ENCODE assay signal across 21 cellular contexts in genomic region chr5:158616707-158617106, GRCh38.
DNase-seq lines count a peak whose midpoint lies in the region; ATAC-seq, FAIRE-seq and TF ChIP-seq lines count a peak whose summit lies in the region.
"Had no signal": no experiment of that assay in that cellular context is flagged by ENCODE, and none has a peak within 500 bp of the region (broad histone marks: within the 10 kb centered on the region; RNA-seq: fewer than 3 reads in every experiment).

No MANE protein-coding gene starts in this region.

- DNase-seq in GM12891 (ENCODE audit: insufficient read length, low spot score) (no peak), adipocyte (ENCODE audit: low read depth) (peak; percentile 36), foreskin melanocyte (peak; percentile 19), NOMO-1 (lab: John Stamatoyannopoulos, UW; ENCODE audit: unreplicated experiment in 2 of 2) (no peak), lower lobe of right lung (no peak), thyroid gland (no peak)
- DNase-seq: AML-193; BE2C; CD4-positive, alpha-beta T cell; CD8-positive, alpha-beta memory T cell; DMS 273 treated with DMSO at 0.1 percent for 48 hours; DMS79; EL; GDM1; H7; HCEC 1CT had no signal

- H3K4me1 ChIP-seq in adipocyte (ENCODE audit: control insufficient read depth, insufficient read depth, low read length) (peaks cover 11% of the 10 kb centered on the region), lower lobe of right lung (no peaks in the 10 kb centered on the region), thyroid gland (peaks cover 15% of the 10 kb centered on the region in 2 donors)

- no peak overlapping the region for H3K9ac ChIP-seq in adipocyte (ENCODE audit: low read length)
- H3K9ac ChIP-seq: BLaER1 treated with 17β-estradiol and CSF1 and Interleukin-3, amounts not matched to agents 10 nM and 100 nM had no signal

- H3K27me3 ChIP-seq in adipocyte (replicated peaks; ENCODE audit: control insufficient read depth, insufficient read depth, low read length) (no peaks in the 10 kb centered on the region), lower lobe of right lung (ENCODE audit: low read depth) (no peaks in the 10 kb centered on the region), thyroid gland (no peaks in the 10 kb centered on the region)
- H3K27me3 ChIP-seq: BE2C; BLaER1 treated with 17β-estradiol and CSF1 and Interleukin-3, amounts not matched to agents 10 nM and 100 nM had no signal

- intact Hi-C loops in lower lobe of right lung (cut with DNase I) (no loop called here), thyroid gland (cut with DNase I) (no loop called here)

- TF ChIP-seq POLR2A in GM12891 (IDR thresholded peaks at IDR 0.05; ENCODE audit: low read depth, low read length) (no peak), thyroid gland (IDR thresholded peaks at IDR 0.05) (no peak)

- H3K27ac ChIP-seq in lower lobe of right lung (no peak overlapping the region), thyroid gland (no peak overlapping the region)
- H3K27ac ChIP-seq: BLaER1 treated with 17β-estradiol and CSF1 and Interleukin-3, amounts not matched to agents 10 nM and 100 nM had no signal

- FAIRE-seq in GM12891 (lab: Jason Lieb, UNC) = no peak
- FAIRE-seq: D721Med, GM12892, H1 had no signal

- ATAC-seq in GM18870 (IDR thresholded peaks at IDR 0.05; ENCODE audit: unreplicated experiment) (no peak), lower lobe of right lung (no peak)

- no peak overlapping the region for H3K4me3 ChIP-seq in adipocyte (ENCODE audit: low read length)
- H3K4me3 ChIP-seq in lower lobe of right lung = no peak overlapping the region
- no peak overlapping the region for H3K4me3 ChIP-seq in thyroid gland (replicated peaks in 1 of 3)
- H3K4me3 ChIP-seq: BLaER1 treated with 17β-estradiol and CSF1 and Interleukin-3, amounts not matched to agents 10 nM and 100 nM had no signal

- no peaks in the 10 kb centered on the region for H3K36me3 ChIP-seq in adipocyte (ENCODE audit: control insufficient read depth, insufficient read depth, low read length, severe bottlenecking)
- no peaks in the 10 kb centered on the region for H3K36me3 ChIP-seq in lower lobe of right lung
- H3K36me3 ChIP-seq in thyroid gland = no peaks in the 10 kb centered on the region
- H3K36me3 ChIP-seq: BE2C; BLaER1 treated with 17β-estradiol and CSF1 and Interleukin-3, amounts not matched to agents 10 nM and 100 nM had no signal

- TF ChIP-seq CTCF in lower lobe of right lung (IDR thresholded peaks at IDR 0.05) = no peak
- no peak for TF ChIP-seq CTCF in thyroid gland (IDR thresholded peaks at IDR 0.05)

- H3K9me3 ChIP-seq in adipocyte (ENCODE audit: control insufficient read depth, low read length) = no peaks in the 10 kb centered on the region
- no peaks in the 10 kb centered on the region for H3K9me3 ChIP-seq in lower lobe of right lung
- no peaks in the 10 kb centered on the region for H3K9me3 ChIP-seq in thyroid gland
- H3K9me3 ChIP-seq: BE2C had no signal

TF ChIP-seq in GM12891, 5 proteins besides CTCF, POLR2A, EP300 and RAD21:
- no peak for TF ChIP-seq PAX5 (IDR thresholded peaks at IDR 0.05; ENCODE audit: insufficient read depth, low read length, severe bottlenecking)
- TF ChIP-seq SPI1 (IDR thresholded peaks at IDR 0.05; ENCODE audit: low read depth, low read length) = peak; percentile 77

Comparison
In these comparisons a context has a peak if more than half of its experiments do, and no peak if none do; other contexts are left out.
1. DNase-seq: peak in adipocyte (single experiment) and foreskin melanocyte (single experiment); none in GM12891 (single experiment), NOMO-1 (0 of 2), lower lobe of right lung (single experiment) and thyroid gland (0 of 2).